18 cellular contexts compared by ENCODE assay signal in the genomic region with DNA sequence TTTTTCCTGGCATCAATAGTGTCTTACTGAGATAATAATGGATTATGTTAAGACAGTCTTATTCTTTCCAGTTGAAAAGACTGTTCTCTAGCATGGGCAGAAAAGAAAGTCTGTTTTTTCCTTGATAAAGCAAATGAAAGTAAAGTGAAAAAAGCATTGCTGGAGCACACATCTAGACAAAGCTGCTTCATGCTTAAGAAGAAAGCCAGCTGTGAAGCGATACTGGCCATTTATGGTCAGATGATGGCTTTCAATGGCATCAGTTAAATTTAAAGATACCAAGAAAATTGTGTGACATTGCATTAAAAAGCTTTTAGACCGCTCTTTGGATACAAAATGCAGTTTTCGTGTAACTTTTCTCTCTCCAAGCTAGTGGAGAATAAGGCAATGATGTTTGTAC.
DNase-seq lines count a peak whose midpoint lies in the region; ATAC-seq and TF ChIP-seq lines count a peak whose summit lies in the region.
"Had no signal": no experiment of that assay in that cellular context is flagged by ENCODE, and none has a peak within 500 bp of the region (broad histone marks: within the 10 kb centered on the region; RNA-seq: fewer than 3 reads in every experiment).

No MANE protein-coding gene starts in this region.

- H3K27me3 ChIP-seq in cardiac muscle cell (no peaks in the 10 kb centered on the region), heart left ventricle (no peaks in the 10 kb centered on the region)

- H3K4me1 ChIP-seq in cardiac muscle cell (ENCODE audit: low read depth) (peaks cover 20% of the 10 kb centered on the region), heart left ventricle (no peaks in the 10 kb centered on the region)
- H3K4me1 ChIP-seq: A549 had no signal

- H3K36me3 Mint-ChIP-seq in glutamatergic neuron (ENCODE audit: unreplicated experiment), result no peaks in the 10 kb centered on the region
- H3K36me3 Mint-ChIP-seq: CD4-positive, CD25-positive, alpha-beta regulatory T cell had no signal

- intact Hi-C loops in heart left ventricle (cut with DNase I), result no loop called here

- H3K4me3 Mint-ChIP-seq in glutamatergic neuron (ENCODE audit: unreplicated experiment), result no peak overlapping the region
- H3K4me3 Mint-ChIP-seq: CD4-positive, CD25-positive, alpha-beta regulatory T cell had no signal

- ATAC-seq in heart left ventricle (no peak), GM21786 (IDR thresholded peaks at IDR 0.05; ENCODE audit: unreplicated experiment) (no peak)
- ATAC-seq: A549, HCT116, Panc1 had no signal

- TF ChIP-seq CTCF in cardiac muscle cell (IDR thresholded peaks at IDR 0.05; ENCODE audit: low read depth, low read length) (no peak), heart left ventricle (IDR thresholded peaks at IDR 0.05) (no peak), glutamatergic neuron (IDR thresholded peaks at IDR 0.05; ENCODE audit: partially characterized antibody, unreplicated experiment) (no peak)

- no peak for DNase-seq in cardiac muscle cell (ENCODE audit: low read depth in 1 of 2, low spot score in 1 of 2)
- DNase-seq in heart left ventricle, result no peak
- peak; percentile 49 for DNase-seq in amniotic epithelial cell (ENCODE audit: low read depth)
- DNase-seq in kidney tubule cell (ENCODE audit: low spot score), result peak; percentile 12
- no peak for DNase-seq in activated CD4-positive, alpha-beta T cell treated with anti-CD3 and anti-CD28 coated beads, Interleukin-2, amount 50 U/mL, for 1 hour
- no peak for DNase-seq in NCI-H526 (lab: John Stamatoyannopoulos, UW)
- DNase-seq in glutamatergic neuron, result no peak
- DNase-seq: CD4-positive, CD25-positive, alpha-beta regulatory T cell; DMS79; MV-4-11; NCI-H1417 treated with DMSO at 0.1 percent for 48 hours; NCI-H2081 treated with DMSO at 0.1 percent for 48 hours; NCI-H226; SHP77 had no signal

- H3K36me3 ChIP-seq in cardiac muscle cell (no peaks in the 10 kb centered on the region), heart left ventricle (no peaks in the 10 kb centered on the region)

- peak overlapping the region; percentile 4 for H3K27ac ChIP-seq in cardiac muscle cell
- H3K27ac ChIP-seq in heart left ventricle, result no peak overlapping the region
- H3K27ac ChIP-seq: A549 had no signal

- no peak overlapping the region for H3K27ac Mint-ChIP-seq in glutamatergic neuron (ENCODE audit: unreplicated experiment)
- H3K27ac Mint-ChIP-seq: CD4-positive, CD25-positive, alpha-beta regulatory T cell had no signal

- peaks cover 2% of the 10 kb centered on the region for H3K27me3 Mint-ChIP-seq in glutamatergic neuron (ENCODE audit: unreplicated experiment)
- H3K27me3 Mint-ChIP-seq: CD4-positive, CD25-positive, alpha-beta regulatory T cell had no signal

- no peaks in the 10 kb centered on the region for H3K9me3 ChIP-seq in cardiac muscle cell (ENCODE audit: low read depth)
- H3K9me3 ChIP-seq in heart left ventricle, result no peaks in the 10 kb centered on the region
- H3K9me3 ChIP-seq: A549 had no signal

- H3K4me3 ChIP-seq in cardiac muscle cell (no peak overlapping the region), heart left ventricle (no peak overlapping the region)
- H3K4me3 ChIP-seq: A549 had no signal

- WGBS in heart left ventricle, 4 donors, result 84 to 89% (median 87%) methylated on average over 3 of the region's 3 CpGs

- no peaks in the 10 kb centered on the region for H3K4me1 Mint-ChIP-seq in glutamatergic neuron (ENCODE audit: low read depth, unreplicated experiment)
- H3K4me1 Mint-ChIP-seq: CD4-positive, CD25-positive, alpha-beta regulatory T cell had no signal

- TF ChIP-seq POLR2A in heart left ventricle (IDR thresholded peaks at IDR 0.05), result no peak

- H3K9me3 Mint-ChIP-seq in glutamatergic neuron (ENCODE audit: unreplicated experiment), result no peaks in the 10 kb centered on the region

Comparison
In these comparisons a context has a peak if more than half of its experiments do, and no peak if none do; other contexts are left out.
1. DNase-seq: peak in amniotic epithelial cell (single experiment) and kidney tubule cell (single experiment); none in cardiac muscle cell (0 of 2), heart left ventricle (0 of 5), activated CD4-positive, alpha-beta T cell treated with anti-CD3 and anti-CD28 coated beads, Interleukin-2, amount 50 U/mL, for 1 hour (single experiment), NCI-H526 (0 of 2) and glutamatergic neuron (single experiment).